Comparison of ENCODE assay signal across 1 cellular context in genomic region chr1:169676001-169676400, GRCh38.
TF ChIP-seq lines count a peak whose summit lies in the region.

No MANE protein-coding gene starts in this region.

TF ChIP-seq in endothelial cell of umbilical vein, 7 proteins besides CTCF, POLR2A, EP300 and RAD21 (continued from another document):
- no peak for TF ChIP-seq MAX (IDR thresholded peaks at IDR 0.05; ENCODE audit: insufficient read depth, insufficient read length)
